Comparison of ENCODE assay signal across 8 cellular contexts in the genomic region with DNA sequence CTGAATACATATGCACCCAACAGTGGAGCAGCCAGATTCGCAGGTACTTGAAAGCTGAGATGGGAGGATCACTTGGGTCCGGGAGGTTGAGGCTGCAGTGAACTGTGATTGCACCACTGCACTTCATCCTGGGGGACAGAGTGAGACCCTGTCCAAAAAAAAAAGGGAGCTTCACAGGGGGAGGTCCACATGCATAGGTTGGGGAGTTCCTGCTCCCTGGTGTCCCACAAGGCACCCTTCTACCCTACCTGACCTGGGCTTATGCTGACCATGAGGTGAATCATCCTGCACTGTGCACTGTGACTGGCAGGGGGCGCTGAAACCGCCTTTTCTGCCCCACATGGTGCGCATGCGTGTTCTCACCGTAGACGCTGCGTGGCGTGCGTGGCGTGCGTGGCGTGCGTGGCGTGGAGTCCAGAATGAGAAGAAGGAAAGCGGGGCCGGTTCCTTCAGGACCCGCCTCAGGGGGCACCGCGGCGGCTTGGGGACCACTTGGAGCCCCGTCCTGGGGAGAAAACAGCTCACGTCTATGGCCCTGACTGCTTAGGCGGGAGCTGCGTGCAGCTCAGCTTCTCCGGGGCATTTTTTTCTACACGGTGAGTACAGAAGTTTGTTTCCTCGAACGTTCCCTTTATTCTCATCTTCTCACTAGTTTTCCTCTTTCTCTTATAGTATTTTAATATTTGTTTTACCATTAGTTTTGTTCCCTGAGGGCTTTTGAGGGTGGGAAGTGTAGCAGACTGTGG.
DNase-seq lines count a peak whose midpoint lies in the region; ATAC-seq and TF ChIP-seq lines count a peak whose summit lies in the region.

No MANE protein-coding gene starts in this region.

- H3K4me3 Mint-ChIP-seq in T-helper 17 cell = peak overlapping the region; percentile 98

- H3K4me1 ChIP-seq in right cardiac atrium (ENCODE audit: control insufficient read depth, insufficient read depth, low read length) = no peaks in the 10 kb centered on the region
- peaks cover 4% of the 10 kb centered on the region for H3K4me1 ChIP-seq in rectal smooth muscle tissue (ENCODE audit: control insufficient read depth, insufficient read depth, low read length)
- H3K4me1 ChIP-seq in aorta (ENCODE audit: control insufficient read depth in 1 of 2, insufficient read depth in 2 of 2, low read length in 2 of 2) = no peaks in the 10 kb centered on the region

- peak overlapping the region; percentile 8 for H3K9ac ChIP-seq in rectal smooth muscle tissue (ENCODE audit: low read length)

- 5% methylated on average over 30 of the region's 30 CpGs for WGBS in right cardiac atrium
- WGBS in aorta, 2 donors = 5 to 6% methylated on average over 29 to 30 of the region's 30 CpGs

- peaks cover 4% of the 10 kb centered on the region for H3K36me3 Mint-ChIP-seq in T-helper 17 cell (ENCODE audit: low read depth)

- ATAC-seq in HG02642 (IDR thresholded peaks at IDR 0.05; ENCODE audit: poor library complexity, unreplicated experiment) (peak; percentile 87), T-helper 17 cell (peak; percentile 95), right cardiac atrium (peak; percentile 94), aorta (ENCODE audit: low FRiP score) (peak; percentile 98)

- H3K27me3 ChIP-seq in right cardiac atrium (ENCODE audit: control insufficient read depth, insufficient read depth) = no peaks in the 10 kb centered on the region
- H3K27me3 ChIP-seq in rectal smooth muscle tissue (ENCODE audit: control insufficient read depth, insufficient read depth, low read length) = no peaks in the 10 kb centered on the region
- no peaks in the 10 kb centered on the region for H3K27me3 ChIP-seq in aorta (ENCODE audit: control insufficient read depth in 1 of 2, insufficient read depth in 2 of 2, low read length in 1 of 2)

- peak; percentile 96 for TF ChIP-seq CTCF in GM12865 (IDR thresholded peaks at IDR 0.05; ENCODE audit: insufficient read depth, low read depth, low read length, missing control alignments)

- H3K4me1 Mint-ChIP-seq in T-helper 17 cell = peaks cover 32% of the 10 kb centered on the region

- intact Hi-C loops in right cardiac atrium (cut with DNase I) = loop anchor here in 2 of 4 donors (5.0 to 10.0 kb wide), 2 partner anchors 83 to 86 kb away; no protein-coding TSS in a partner anchor
- intact Hi-C loops in aorta (cut with DNase I) = loop anchor here in 1 of 2 donors (2.0 kb wide), 1 partner anchor 43 kb away; no protein-coding TSS in a partner anchor

- peak overlapping the region; percentile 31 for H3K27ac ChIP-seq in right cardiac atrium (ENCODE audit: low read length)
- H3K27ac ChIP-seq in rectal smooth muscle tissue (ENCODE audit: low read depth, low read length) = peak overlapping the region; percentile 44
- peak overlapping the region in 1 of 2 donors; percentile 34 for H3K27ac ChIP-seq in aorta (ENCODE audit: low read depth in 1 of 2, low read length in 2 of 2)

- no peaks in the 10 kb centered on the region for H3K36me3 ChIP-seq in rectal smooth muscle tissue (ENCODE audit: control insufficient read depth, insufficient read depth, low read length)
- no peaks in the 10 kb centered on the region for H3K36me3 ChIP-seq in aorta (ENCODE audit: control insufficient read depth in 1 of 2, insufficient read depth in 2 of 2, low read length in 1 of 2)

- no peaks in the 10 kb centered on the region for H3K27me3 Mint-ChIP-seq in T-helper 17 cell

- peak overlapping the region; percentile 94 for H3K27ac Mint-ChIP-seq in T-helper 17 cell

- DNase-seq in GM12865 (ENCODE audit: low read depth) (peak; percentile 93), NCI-H1417 (lab: John Stamatoyannopoulos, UW) (peak; percentile 73 to 86 (median 84)), T-helper 17 cell (peak; percentile 74 to 80 (median 80)), anterior cingulate cortex (lab: John Stamatoyannopoulos, UW) (peak in 57 of 58 donors; percentile 54 to 97 (median 82)), right cardiac atrium (peak; percentile 91 to 96 (median 96)), aorta (peak; percentile 93 to 96)

- H3K4me3 ChIP-seq in GM12865 (ENCODE audit: low read depth, low read length) (peak overlapping the region; percentile 79), right cardiac atrium (ENCODE audit: low read length) (peak overlapping the region; percentile 71), rectal smooth muscle tissue (ENCODE audit: low read length) (peak overlapping the region; percentile 66), aorta (ENCODE audit: low read length in 2 of 2) (peak overlapping the region; percentile 76 to 97)

- no peaks in the 10 kb centered on the region for H3K9me3 ChIP-seq in T-helper 17 cell (ENCODE audit: control insufficient read depth, low read length, poor library complexity, severe bottlenecking)
- no peaks in the 10 kb centered on the region for H3K9me3 ChIP-seq in right cardiac atrium (ENCODE audit: control insufficient read depth, low read length)
- H3K9me3 ChIP-seq in aorta (ENCODE audit: control insufficient read depth, low read length) = no peaks in the 10 kb centered on the region
